Comparison of ENCODE assay signal across 19 cellular contexts in genomic region chr17:9324864-9325263, GRCh38.
A peak's percentile ranks its signal among the peaks of the same experiment; 100 is the strongest.
DNase-seq lines count a peak whose midpoint lies in the region; ATAC-seq, FAIRE-seq and TF ChIP-seq lines count a peak whose summit lies in the region.
"Had no signal": no experiment of that assay in that cellular context is flagged by ENCODE, and none has a peak within 500 bp of the region (broad histone marks: within the 10 kb centered on the region; RNA-seq: fewer than 3 reads in every experiment).

No MANE protein-coding gene starts in this region.

- H3K4me3 Mint-ChIP-seq in HFFc6: no peak overlapping the region
- no peak overlapping the region for H3K4me3 Mint-ChIP-seq in naive thymus-derived CD4-positive, alpha-beta T cell
- H3K4me3 Mint-ChIP-seq: activated CD4-positive, alpha-beta T cell treated with anti-CD3 and anti-CD28 coated beads, Interleukin-2, amount 10 ng/mL, durations not matched to agents 24 days and 14 days; natural killer cell had no signal

- H3K4me3 ChIP-seq in fibroblast of the aortic adventitia (ENCODE audit: low read depth, low read length) (no peak overlapping the region), pancreas (no peak overlapping the region)
- H3K4me3 ChIP-seq in naive thymus-derived CD4-positive, alpha-beta T cell (ENCODE audit: low read length): no peak overlapping the region
- H3K4me3 ChIP-seq: BLaER1, cardiac muscle cell had no signal

- POLR2A ChIA-PET in naive thymus-derived CD4-positive, alpha-beta T cell (lab: Charles Lee): interaction anchor here (0.6 kb wide), 1 partner anchor 30 kb away, joined by 3 read pairs; no protein-coding TSS in a partner anchor

- H3K36me3 ChIP-seq in pancreas: no peaks in the 10 kb centered on the region
- no peaks in the 10 kb centered on the region for H3K36me3 ChIP-seq in naive thymus-derived CD4-positive, alpha-beta T cell (ENCODE audit: control insufficient read depth in 2 of 3, insufficient read depth in 3 of 3, low read length in 3 of 3)
- H3K36me3 ChIP-seq: BLaER1, cardiac muscle cell had no signal

- DNase-seq in NCI-H146 (lab: John Stamatoyannopoulos, UW): peak; percentile 8
- no peak for DNase-seq in NCI-H146 treated with DMSO at 0.1 percent for 48 hours (lab: John Stamatoyannopoulos, UW; ENCODE audit: unreplicated experiment)
- DNase-seq in amniotic epithelial cell (ENCODE audit: low read depth): peak; percentile 76
- DNase-seq in fibroblast of the aortic adventitia (ENCODE audit: low read depth): peak; percentile 6
- DNase-seq in pancreas: peak in 4 of 6 donors; percentile 51 to 65 (median 56)
- DNase-seq in HFFc6: no peak
- DNase-seq in SW480 (ENCODE audit: low spot score): no peak
- no peak for DNase-seq in naive thymus-derived CD4-positive, alpha-beta T cell
- DNase-seq: 8988T; activated CD4-positive, alpha-beta T cell treated with anti-CD3 and anti-CD28 coated beads, Interleukin-2, amount 10 ng/mL, durations not matched to agents 24 days and 14 days; Calu3; KBM-7; natural killer cell; stimulated activated CD4-positive, alpha-beta T cell treated with anti-CD3 and anti-CD28 coated beads, Interleukin-4, amount 100 ng/mL, for 4 hours; T-helper 1 cell had no signal

- peak; percentile 97 to 99 (median 98) for ATAC-seq in pancreas
- no peak for ATAC-seq in naive thymus-derived CD4-positive, alpha-beta T cell
- ATAC-seq: natural killer cell had no signal

- no peak overlapping the region for H3K27ac Mint-ChIP-seq in HFFc6
- H3K27ac Mint-ChIP-seq in naive thymus-derived CD4-positive, alpha-beta T cell: peak overlapping the region in 2 of 9 donors; percentile 32 to 49
- H3K27ac Mint-ChIP-seq: activated CD4-positive, alpha-beta T cell treated with anti-CD3 and anti-CD28 coated beads, Interleukin-2, amount 10 ng/mL, durations not matched to agents 24 days and 14 days; natural killer cell had no signal

- peaks cover 15% of the 10 kb centered on the region for H3K9me3 Mint-ChIP-seq in HFFc6
- no peaks in the 10 kb centered on the region for H3K9me3 Mint-ChIP-seq in naive thymus-derived CD4-positive, alpha-beta T cell
- H3K9me3 Mint-ChIP-seq: activated CD4-positive, alpha-beta T cell treated with anti-CD3 and anti-CD28 coated beads, Interleukin-2, amount 10 ng/mL, durations not matched to agents 24 days and 14 days; natural killer cell had no signal

- H3K9me3 ChIP-seq in pancreas: no peaks in the 10 kb centered on the region
- H3K9me3 ChIP-seq in naive thymus-derived CD4-positive, alpha-beta T cell (ENCODE audit: control insufficient read depth in 2 of 3, low read length in 3 of 3): no peaks in the 10 kb centered on the region
- H3K9me3 ChIP-seq: BLaER1 had no signal

- CTCF ChIA-PET in naive thymus-derived CD4-positive, alpha-beta T cell (lab: Charles Lee): no interaction called here

- no peak overlapping the region for H3K27ac ChIP-seq in pancreas
- no peak overlapping the region for H3K27ac ChIP-seq in naive thymus-derived CD4-positive, alpha-beta T cell (ENCODE audit: low read depth, low read length)
- H3K27ac ChIP-seq: BLaER1, cardiac muscle cell, RWPE1 had no signal

- H3K4me1 Mint-ChIP-seq in HFFc6 (ENCODE audit: low read depth): no peaks in the 10 kb centered on the region
- H3K4me1 Mint-ChIP-seq in naive thymus-derived CD4-positive, alpha-beta T cell: peaks cover 0 to 9% (median 0%) of the 10 kb centered on the region in 7 donors
- H3K4me1 Mint-ChIP-seq: activated CD4-positive, alpha-beta T cell treated with anti-CD3 and anti-CD28 coated beads, Interleukin-2, amount 10 ng/mL, durations not matched to agents 24 days and 14 days had no signal

- no peaks in the 10 kb centered on the region for H3K27me3 ChIP-seq in pancreas
- H3K27me3 ChIP-seq in naive thymus-derived CD4-positive, alpha-beta T cell (ENCODE audit: control insufficient read depth in 2 of 2, insufficient read depth in 2 of 2, low read length in 2 of 2): no peaks in the 10 kb centered on the region
- H3K27me3 ChIP-seq: BLaER1, cardiac muscle cell had no signal

- H3K27me3 Mint-ChIP-seq in HFFc6 (ENCODE audit: insufficient read depth): no peaks in the 10 kb centered on the region; the same call in none of the 2 replicates
- H3K27me3 Mint-ChIP-seq in naive thymus-derived CD4-positive, alpha-beta T cell: no peaks in the 10 kb centered on the region
- H3K27me3 Mint-ChIP-seq: activated CD4-positive, alpha-beta T cell treated with anti-CD3 and anti-CD28 coated beads, Interleukin-2, amount 10 ng/mL, durations not matched to agents 24 days and 14 days had no signal

- H3K4me1 ChIP-seq in pancreas: no peaks in the 10 kb centered on the region
- H3K4me1 ChIP-seq in naive thymus-derived CD4-positive, alpha-beta T cell (ENCODE audit: control insufficient read depth in 2 of 2, insufficient read depth in 2 of 2, low read length in 2 of 2): no peaks in the 10 kb centered on the region
- H3K4me1 ChIP-seq: BLaER1 had no signal

- 55 to 57% methylated on average over 4 of the region's 4 CpGs for WGBS in pancreas, 2 donors

- no peak for FAIRE-seq in pancreas (lab: Jason Lieb, UNC)
- FAIRE-seq: GM18507 had no signal

- peaks cover 5% of the 10 kb centered on the region; the same call in 1 of the 2 replicates for H3K36me3 Mint-ChIP-seq in HFFc6 (ENCODE audit: low read depth)
- peaks cover 0 to 22% (median 4%) of the 10 kb centered on the region in 5 donors for H3K36me3 Mint-ChIP-seq in naive thymus-derived CD4-positive, alpha-beta T cell
- H3K36me3 Mint-ChIP-seq: natural killer cell had no signal

- intact Hi-C loops in pancreas (cut with DNase I): no loop called here
- intact Hi-C loops in naive thymus-derived CD4-positive, alpha-beta T cell (cut with micrococcal nuclease): no loop called here

- TF ChIP-seq CTCF in fibroblast of the aortic adventitia (IDR thresholded peaks at IDR 0.05; ENCODE audit: insufficient read depth, low read length) (no peak), pancreas (IDR thresholded peaks at IDR 0.05) (no peak), HFFc6 (IDR thresholded peaks at IDR 0.05) (no peak)

Comparison
In these comparisons a context has a peak if more than half of its experiments do, and no peak if none do; other contexts are left out.
1. DNase-seq: peak in NCI-H146 (single experiment), amniotic epithelial cell (single experiment), fibroblast of the aortic adventitia (single experiment) and pancreas (4 of 6); none in NCI-H146 treated with DMSO at 0.1 percent for 48 hours (single experiment), HFFc6 (single experiment), SW480 (single experiment) and naive thymus-derived CD4-positive, alpha-beta T cell (0 of 9).